Comparison of ENCODE assay signal across 1 cellular context in the genomic region with DNA sequence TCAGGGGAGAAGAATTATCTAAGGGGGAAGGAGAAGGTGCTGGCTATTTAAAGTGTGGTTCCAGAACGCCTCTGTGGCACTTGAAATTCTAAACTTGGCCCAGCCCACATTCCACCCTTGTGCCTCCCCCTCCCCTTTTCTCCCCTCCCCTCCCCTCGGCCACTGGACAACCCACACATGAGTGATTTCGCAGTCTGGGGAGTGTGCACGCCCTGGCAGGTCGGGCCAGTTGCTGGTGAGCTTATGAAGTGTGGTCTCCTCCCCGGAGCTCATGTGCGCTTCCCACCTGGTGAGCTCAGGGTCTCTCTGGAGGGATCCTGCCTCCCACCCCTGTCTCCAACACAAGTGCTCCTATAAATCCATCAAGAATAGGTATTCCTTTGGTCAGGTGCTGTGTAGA.
TF ChIP-seq lines count a peak whose summit lies in the region.

TSS of gene SLC6A13 (minus strand) at position 20 of the 400 bp plus-strand sequence. CDS start 2,784 bp downstream, outside the sequence.

TF ChIP-seq in K562, 482 proteins besides CTCF, POLR2A, EP300 and RAD21 (continued from another document):
- TF ChIP-seq IFI16 (CRISPR knock-in tag; IDR thresholded peaks at IDR 0.05) (no peak), ZNF146 (CRISPR knock-in tag; IDR thresholded peaks at IDR 0.05; ENCODE audit: unreplicated experiment) (no peak)
- TF ChIP-seq, protein P1, sequence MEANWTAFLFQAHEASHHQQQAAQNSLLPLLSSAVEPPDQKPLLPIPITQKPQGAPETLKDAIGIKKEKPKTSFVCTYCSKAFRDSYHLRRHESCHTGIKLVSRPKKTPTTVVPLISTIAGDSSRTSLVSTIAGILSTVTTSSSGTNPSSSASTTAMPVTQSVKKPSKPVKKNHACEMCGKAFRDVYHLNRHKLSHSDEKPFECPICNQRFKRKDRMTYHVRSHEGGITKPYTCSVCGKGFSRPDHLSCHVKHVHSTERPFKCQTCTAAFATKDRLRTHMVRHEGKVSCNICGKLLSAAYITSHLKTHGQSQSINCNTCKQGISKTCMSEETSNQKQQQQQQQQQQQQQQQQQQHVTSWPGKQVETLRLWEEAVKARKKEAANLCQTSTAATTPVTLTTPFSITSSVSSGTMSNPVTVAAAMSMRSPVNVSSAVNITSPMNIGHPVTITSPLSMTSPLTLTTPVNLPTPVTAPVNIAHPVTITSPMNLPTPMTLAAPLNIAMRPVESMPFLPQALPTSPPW (CRISPR knock-in tag; IDR thresholded peaks at IDR 0.05): peak; percentile 52; the same call in 1 of the 2 replicates
- TF ChIP-seq, protein P2, sequence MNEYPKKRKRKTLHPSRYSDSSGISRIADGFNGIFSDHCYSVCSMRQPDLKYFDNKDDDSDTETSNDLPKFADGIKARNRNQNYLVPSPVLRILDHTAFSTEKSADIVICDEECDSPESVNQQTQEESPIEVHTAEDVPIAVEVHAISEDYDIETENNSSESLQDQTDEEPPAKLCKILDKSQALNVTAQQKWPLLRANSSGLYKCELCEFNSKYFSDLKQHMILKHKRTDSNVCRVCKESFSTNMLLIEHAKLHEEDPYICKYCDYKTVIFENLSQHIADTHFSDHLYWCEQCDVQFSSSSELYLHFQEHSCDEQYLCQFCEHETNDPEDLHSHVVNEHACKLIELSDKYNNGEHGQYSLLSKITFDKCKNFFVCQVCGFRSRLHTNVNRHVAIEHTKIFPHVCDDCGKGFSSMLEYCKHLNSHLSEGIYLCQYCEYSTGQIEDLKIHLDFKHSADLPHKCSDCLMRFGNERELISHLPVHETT (CRISPR knock-in tag; conservative IDR thresholded peaks at IDR 0.05 in 1 of 2, IDR thresholded peaks at IDR 0.05 in 1 of 2): no peak
